11 cellular contexts compared by ENCODE assay signal in the genomic region with DNA sequence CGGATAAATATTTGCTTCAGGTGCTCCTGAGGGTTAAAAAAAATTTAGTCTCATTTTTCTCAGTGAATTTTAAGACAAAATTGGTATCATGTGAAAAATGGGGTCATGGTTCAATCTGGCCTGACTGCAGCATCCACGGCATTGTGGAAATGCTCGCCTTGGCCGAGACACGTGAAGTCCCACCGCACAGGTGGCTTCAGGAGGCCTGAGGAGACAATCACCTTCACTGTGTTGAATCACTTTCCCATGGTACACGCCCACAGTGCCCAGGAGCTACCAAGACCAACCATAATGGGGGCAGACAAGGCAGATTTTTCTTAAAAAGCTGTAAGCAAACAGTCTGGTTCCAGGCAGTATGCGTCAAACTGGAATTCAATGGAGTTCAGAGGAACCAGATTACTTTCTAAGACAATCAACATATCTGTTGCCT. TPM values are rescaled to one million over a fixed set of nuclear protein-coding genes. Genes with fewer than 3 reads are reported as not detected.
A peak's percentile ranks its signal among the peaks of the same experiment; 100 is the strongest.
DNase-seq lines count a peak whose midpoint lies in the region; ATAC-seq, FAIRE-seq and TF ChIP-seq lines count a peak whose summit lies in the region.
"Had no signal": no experiment of that assay in that cellular context is flagged by ENCODE, and none has a peak within 500 bp of the region (broad histone marks: within the 10 kb centered on the region; RNA-seq: fewer than 3 reads in every experiment).

No MANE protein-coding gene starts in this region.

- H3K27ac Mint-ChIP-seq in osteocyte (ENCODE audit: unreplicated experiment): peak overlapping the region; percentile 89
- no peak overlapping the region for H3K27ac Mint-ChIP-seq in activated CD4-positive, alpha-beta T cell treated with anti-CD3 and anti-CD28 coated beads for 36 hours

- H3K27me3 ChIP-seq in heart right ventricle: no peaks in the 10 kb centered on the region
- H3K27me3 ChIP-seq in colonic mucosa: no peaks in the 10 kb centered on the region
- no peaks in the 10 kb centered on the region for H3K27me3 ChIP-seq in aorta (ENCODE audit: control insufficient read depth in 1 of 2, insufficient read depth in 2 of 2, low read length in 1 of 2)

- POLR2A ChIA-PET in activated CD4-positive, alpha-beta T cell treated with anti-CD3 and anti-CD28 coated beads for 36 hours (lab: Charles Lee): no interaction called here

- WGBS in heart right ventricle, 2 donors: 85 to 88% methylated on average over 8 of the region's 8 CpGs
- 76 to 79% methylated on average over 8 of the region's 8 CpGs for WGBS in aorta, 2 donors

- H3K36me3 Mint-ChIP-seq in osteocyte (ENCODE audit: unreplicated experiment): peaks cover 12% of the 10 kb centered on the region
- peaks cover 12% of the 10 kb centered on the region for H3K36me3 Mint-ChIP-seq in activated CD4-positive, alpha-beta T cell treated with anti-CD3 and anti-CD28 coated beads for 36 hours (ENCODE audit: low read depth)

- DNase-seq in heart right ventricle: no peak
- DNase-seq in left cardiac atrium: no peak
- no peak for DNase-seq in colonic mucosa
- DNase-seq in osteocyte (ENCODE audit: extremely low spot score, unreplicated experiment): no peak
- DNase-seq in aorta: peak in 1 of 2 donors; percentile 44
- DNase-seq in occipital lobe (lab: John Stamatoyannopoulos, UW): no peak
- DNase-seq in RCC 7860 (ENCODE audit: low spot score): no peak
- no peak for DNase-seq in activated CD4-positive, alpha-beta T cell treated with anti-CD3 and anti-CD28 coated beads for 36 hours
- DNase-seq: activated CD4-positive, alpha-beta T cell treated with anti-CD3 and anti-CD28 coated beads for 48 hours; amniotic stem cell had no signal

- no peak for FAIRE-seq in RCC 7860 (lab: Jason Lieb, UNC)

- CTCF ChIA-PET in activated CD4-positive, alpha-beta T cell treated with anti-CD3 and anti-CD28 coated beads for 36 hours (lab: Charles Lee): interaction anchor here (0.6 to 1.6 kb wide), 5 partner anchors 10 to 388 kb away, joined by 3 to 7 read pairs (median 4); no protein-coding TSS in a partner anchor

- H3K4me1 Mint-ChIP-seq in osteocyte (ENCODE audit: unreplicated experiment): peaks cover 39% of the 10 kb centered on the region
- peaks cover 24% of the 10 kb centered on the region for H3K4me1 Mint-ChIP-seq in activated CD4-positive, alpha-beta T cell treated with anti-CD3 and anti-CD28 coated beads for 36 hours

- no peaks in the 10 kb centered on the region for H3K9me3 Mint-ChIP-seq in osteocyte (ENCODE audit: unreplicated experiment)
- no peaks in the 10 kb centered on the region for H3K9me3 Mint-ChIP-seq in activated CD4-positive, alpha-beta T cell treated with anti-CD3 and anti-CD28 coated beads for 36 hours (ENCODE audit: low read depth)
- H3K9me3 Mint-ChIP-seq: memory B cell had no signal

- H3K9ac ChIP-seq in colonic mucosa (ENCODE audit: low read depth in 2 of 2, low read length in 2 of 2): no peak overlapping the region

- TF ChIP-seq CTCF in heart right ventricle (IDR thresholded peaks at IDR 0.05) (no peak), colonic mucosa (IDR thresholded peaks at IDR 0.05) (no peak), osteocyte (IDR thresholded peaks at IDR 0.05) (no peak)

- H3K4me3 ChIP-seq in heart right ventricle (no peak overlapping the region), colonic mucosa (no peak overlapping the region), aorta (ENCODE audit: low read length in 2 of 2) (no peak overlapping the region)

- no peak overlapping the region for H3K4me3 Mint-ChIP-seq in osteocyte (ENCODE audit: unreplicated experiment)
- no peak overlapping the region for H3K4me3 Mint-ChIP-seq in activated CD4-positive, alpha-beta T cell treated with anti-CD3 and anti-CD28 coated beads for 36 hours
- H3K4me3 Mint-ChIP-seq: memory B cell had no signal

- ATAC-seq in heart right ventricle: peak in 2 of 8 donors; percentile 1 to 19
- no peak for ATAC-seq in left cardiac atrium
- ATAC-seq in aorta (ENCODE audit: low FRiP score): no peak
- ATAC-seq in activated CD4-positive, alpha-beta T cell treated with anti-CD3 and anti-CD28 coated beads for 36 hours: no peak

- intact Hi-C loops in heart right ventricle (cut with DNase I): loop anchor here in 7 of 10 donors (5.0 to 10.0 kb wide), 4 partner anchors 104 to 166 kb away; a partner anchor contains a TSS
- intact Hi-C loops in left cardiac atrium (cut with DNase I): loop anchor here in 1 of 2 donors (10.0 kb wide), 1 partner anchor 107 kb away; a partner anchor contains a TSS
- intact Hi-C loops in colonic mucosa (cut with DNase I): no loop called here
- intact Hi-C loops in aorta (cut with DNase I): no loop called here
- intact Hi-C loops in activated CD4-positive, alpha-beta T cell treated with anti-CD3 and anti-CD28 coated beads for 36 hours (cut with DNase I, micrococcal nuclease): no loop called here

- H3K27ac ChIP-seq in heart right ventricle (peak overlapping the region; percentile 50 to 97 (median 72)), colonic mucosa (peak overlapping the region; percentile 26), aorta (ENCODE audit: low read depth in 1 of 2, low read length in 2 of 2) (peak overlapping the region; percentile 38 to 80)

- H3K4me1 ChIP-seq in heart right ventricle (peaks cover 26 to 71% (median 54%) of the 10 kb centered on the region in 9 donors), colonic mucosa (peaks cover 25% of the 10 kb centered on the region), aorta (ENCODE audit: control insufficient read depth in 1 of 2, insufficient read depth in 2 of 2, low read length in 2 of 2) (peaks cover 0 to 10% of the 10 kb centered on the region in 2 donors)

- H3K36me3 ChIP-seq in heart right ventricle: peaks cover 0 to 48% (median 11%) of the 10 kb centered on the region in 9 donors
- no peaks in the 10 kb centered on the region for H3K36me3 ChIP-seq in colonic mucosa
- H3K36me3 ChIP-seq in aorta (ENCODE audit: control insufficient read depth in 1 of 2, insufficient read depth in 2 of 2, low read length in 1 of 2): peaks cover 4 to 5% of the 10 kb centered on the region in 2 donors

- H3K9me3 ChIP-seq in heart right ventricle: no peaks in the 10 kb centered on the region
- no peaks in the 10 kb centered on the region for H3K9me3 ChIP-seq in colonic mucosa
- H3K9me3 ChIP-seq in aorta (ENCODE audit: control insufficient read depth, low read length): no peaks in the 10 kb centered on the region

- no peaks in the 10 kb centered on the region for H3K27me3 Mint-ChIP-seq in osteocyte (ENCODE audit: unreplicated experiment)
- no peaks in the 10 kb centered on the region for H3K27me3 Mint-ChIP-seq in activated CD4-positive, alpha-beta T cell treated with anti-CD3 and anti-CD28 coated beads for 36 hours
- H3K27me3 Mint-ChIP-seq: memory B cell had no signal

RNA-seq across cellular contexts. Expression of a gene that starts 11.0 kb away (rescaled TPM):
- 10 to 100 TPM in 2 of 10 donors, 1 to 10 TPM in 8; 3.9 to 11.1 (median 7.2) TPM for total RNA-seq in heart right ventricle
- 1 to 10 TPM; 2.2 to 2.3 TPM for polyA plus RNA-seq in heart right ventricle
- 1 to 10 TPM; 4.7 to 7.2 TPM for total RNA-seq in left cardiac atrium
- total RNA-seq in colonic mucosa: 10 to 100 TPM in 1 of 2 donors, 1 to 10 TPM in 1; 6.5 to 15.2 TPM
- 10.3 and 11.8 TPM in 2 replicates for total RNA-seq in osteocyte
- 1 to 10 TPM; 2.6 to 6.4 TPM for total RNA-seq in aorta
- polyA plus RNA-seq in aorta: 1 to 10 TPM; 1.9 to 3.2 TPM
- total RNA-seq in occipital lobe: 19.0 TPM
- total RNA-seq in activated CD4-positive, alpha-beta T cell treated with anti-CD3 and anti-CD28 coated beads for 36 hours: 1 to 10 TPM; 2.4 to 3.7 TPM

RNA-seq across cellular contexts. Expression of a gene that starts 35.6 kb away (rescaled TPM):
- 1 to 10 TPM in 7 of 10 donors, under 1 TPM in 3; 0.49 to 3.0 (median 1.6) TPM for total RNA-seq in heart right ventricle
- polyA plus RNA-seq in heart right ventricle: 1 to 10 TPM; 1.9 to 5.4 TPM
- total RNA-seq in left cardiac atrium: 1 to 10 TPM; 2.1 to 4.7 TPM
- total RNA-seq in colonic mucosa: 1 to 10 TPM; 5.8 to 9.0 TPM
- 8.5 and 9.5 TPM in 2 replicates for total RNA-seq in osteocyte
- 1 to 10 TPM; 7.1 to 8.6 TPM for total RNA-seq in aorta
- polyA plus RNA-seq in aorta: 10 to 100 TPM in 1 of 2 donors, 1 to 10 TPM in 1; 3.3 to 19.7 TPM
- total RNA-seq in occipital lobe: 0.16 TPM
- total RNA-seq in activated CD4-positive, alpha-beta T cell treated with anti-CD3 and anti-CD28 coated beads for 36 hours: 1 to 10 TPM; 4.9 to 6.5 TPM

Comparison
In these comparisons a context has a peak if more than half of its experiments do, and no peak if none do; other contexts are left out.
1. intact Hi-C loops: an anchor here in heart right ventricle (5.0 to 10.0 kb wide); none called in colonic mucosa, aorta and activated CD4-positive, alpha-beta T cell treated with anti-CD3 and anti-CD28 coated beads for 36 hours.